1 cellular context compared by ENCODE assay signal in genomic region chr5:139297439-139298133, GRCh38.
A peak's percentile ranks its signal among the peaks of the same experiment; 100 is the strongest.
TF ChIP-seq lines count a peak whose summit lies in the region.

No MANE protein-coding gene starts in this region.

TF ChIP-seq in K562, 482 proteins besides CTCF, POLR2A, EP300 and RAD21:
- no peak for TF ChIP-seq CGGBP1 (CRISPR knock-in tag; IDR thresholded peaks at IDR 0.05)
- TF ChIP-seq MEIS2 (IDR thresholded peaks at IDR 0.05; ENCODE audit: partially characterized antibody): peak; percentile 56
- 0 out of 2 replicates have a peak, but pooled peaks have one; percentile 6 for TF ChIP-seq RBFOX2 (IDR thresholded peaks at IDR 0.05; ENCODE audit: low read depth, low read length)
